In the genomic region with DNA sequence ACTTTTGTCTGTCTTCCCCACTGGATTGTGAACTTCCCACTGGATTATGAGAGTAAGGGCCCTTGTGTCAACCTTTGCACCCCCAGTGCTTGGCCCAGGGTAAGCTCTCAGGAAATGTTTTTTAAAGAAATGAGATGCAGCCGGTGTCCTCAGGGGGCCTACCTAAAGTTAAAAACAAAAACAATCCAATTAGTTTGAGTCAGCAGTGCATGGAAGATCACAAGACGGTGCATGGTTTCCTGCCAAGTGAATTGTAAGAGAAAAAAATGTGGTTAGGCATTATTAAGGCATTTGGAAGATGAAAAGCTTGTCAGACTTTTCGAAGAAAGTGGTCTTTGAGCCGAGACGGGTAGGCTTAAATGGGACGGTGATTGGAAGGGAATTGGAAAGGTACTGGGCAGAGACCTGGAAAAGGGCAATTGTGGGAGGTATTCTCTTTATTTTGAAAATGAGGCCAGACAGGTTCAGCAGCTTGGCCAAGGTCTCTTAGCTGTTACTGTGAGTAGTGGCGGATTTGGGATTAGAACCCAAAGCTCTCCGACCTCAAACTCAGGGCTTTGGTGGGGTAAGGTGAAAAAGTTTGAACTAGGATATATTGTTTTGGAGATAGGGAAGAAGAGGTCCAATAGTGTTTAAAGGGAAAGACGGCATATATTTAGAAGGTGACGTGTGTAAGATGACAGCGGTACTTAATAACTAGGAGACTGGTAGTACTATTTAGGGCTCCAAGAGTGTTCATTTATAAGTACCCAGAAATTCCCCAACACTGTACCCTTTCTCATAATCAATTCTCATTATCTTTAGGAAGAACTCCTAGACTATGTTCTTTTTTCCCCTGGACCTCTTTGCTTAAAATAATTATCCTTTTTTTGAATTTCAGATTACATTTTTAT, we compare ENCODE assay signal across 8 cellular contexts. TPM values are rescaled to one million over a fixed set of nuclear protein-coding genes. Genes with fewer than 3 reads are reported as not detected.
DNase-seq lines count a peak whose midpoint lies in the region; ATAC-seq and TF ChIP-seq lines count a peak whose summit lies in the region.

No MANE protein-coding gene starts in this region.

- H3K4me1 Mint-ChIP-seq in activated B cell treated with CpG ODN at 0.5 μM for 24 hours = peaks cover 60% of the 10 kb centered on the region

- H3K27ac Mint-ChIP-seq in activated B cell treated with CpG ODN at 0.5 μM for 24 hours = peak overlapping the region; percentile 98

- H3K9me3 Mint-ChIP-seq in activated B cell treated with CpG ODN at 0.5 μM for 24 hours = no peaks in the 10 kb centered on the region

- H3K9me3 ChIP-seq in BE2C = no peaks in the 10 kb centered on the region
- H3K9me3 ChIP-seq in muscle layer of duodenum (ENCODE audit: control insufficient read depth in 1 of 2, low read length in 2 of 2) = no peaks in the 10 kb centered on the region

- no peak for DNase-seq in BE2C
- DNase-seq in activated B cell treated with CpG ODN at 0.5 μM for 24 hours = no peak
- no peak for DNase-seq in SW480 (ENCODE audit: low spot score)
- no peak for DNase-seq in OCI-M2 (lab: John Stamatoyannopoulos, UW; ENCODE audit: unreplicated experiment)

- H3K27me3 Mint-ChIP-seq in activated B cell treated with CpG ODN at 0.5 μM for 24 hours = no peaks in the 10 kb centered on the region

- intact Hi-C loops in activated B cell treated with CpG ODN at 0.5 μM for 24 hours (cut with micrococcal nuclease) = loop anchor here (1.0 to 10.0 kb wide), 5 partner anchors 14 to 1710 kb away; partner anchors contain the start of genes GPATCH2, RRP15 and SPATA17

- H3K36me3 Mint-ChIP-seq in activated B cell treated with CpG ODN at 0.5 μM for 24 hours (ENCODE audit: low read depth) = peaks cover 21% of the 10 kb centered on the region

- CTCF ChIA-PET in activated B cell treated with CpG ODN at 0.5 μM for 24 hours (lab: Charles Lee) = interaction anchor here (5.0 kb wide), 1 partner anchor 13 kb away, joined by 37 read pairs; no protein-coding TSS in a partner anchor

- H3K36me3 ChIP-seq in BE2C = no peaks in the 10 kb centered on the region
- H3K36me3 ChIP-seq in muscle layer of duodenum (ENCODE audit: control insufficient read depth in 1 of 2, insufficient read depth in 2 of 2, low read length in 2 of 2) = no peaks in the 10 kb centered on the region

- no peaks in the 10 kb centered on the region for H3K4me1 ChIP-seq in BE2C
- H3K4me1 ChIP-seq in muscle layer of duodenum (ENCODE audit: control insufficient read depth in 1 of 2, insufficient read depth in 2 of 2, low read length in 2 of 2) = peaks cover 7 to 8% of the 10 kb centered on the region in 2 donors

- peak overlapping the region; percentile 98 for H3K4me3 Mint-ChIP-seq in activated B cell treated with CpG ODN at 0.5 μM for 24 hours

- peak overlapping the region; percentile 89 for H3K4me3 ChIP-seq in BE2C (ENCODE audit: low read depth, low read length)
- peak overlapping the region; percentile 75 to 76 for H3K4me3 ChIP-seq in muscle layer of duodenum (ENCODE audit: low read depth in 1 of 2, low read length in 2 of 2)

- ATAC-seq in GM19043 (IDR thresholded peaks at IDR 0.05; ENCODE audit: low read depth, unreplicated experiment) (peak; percentile 30), HG03521 (IDR thresholded peaks at IDR 0.05; ENCODE audit: unreplicated experiment) (peak; percentile 36), activated B cell treated with CpG ODN at 0.5 μM for 24 hours (ENCODE audit: low read depth) (peak; percentile 25), esophagus mucosa (peak; percentile 42)

- POLR2A ChIA-PET in activated B cell treated with CpG ODN at 0.5 μM for 24 hours (lab: Charles Lee) = interaction anchor here (1.0 to 5.1 kb wide), 4 partner anchors 13 to 826 kb away, joined by 3 to 164 read pairs (median 5); no protein-coding TSS in a partner anchor

- H3K27me3 ChIP-seq in BE2C (no peaks in the 10 kb centered on the region), muscle layer of duodenum (ENCODE audit: low read depth, low read length) (no peaks in the 10 kb centered on the region)

- H3K27ac ChIP-seq in muscle layer of duodenum (ENCODE audit: low read length) = peak overlapping the region; percentile 83

- TF ChIP-seq CTCF in BE2C (IDR thresholded peaks at IDR 0.05; ENCODE audit: low read depth, low read length) (no peak), activated B cell treated with CpG ODN at 0.5 μM for 24 hours (IDR thresholded peaks at IDR 0.05) (no peak)

RNA-seq across cellular contexts. Expression of gene LYPLAL1, which starts 1.2 kb away (rescaled TPM):
- polyA plus RNA-seq in BE2C (2012; ENCODE audit: insufficient read depth, insufficient read length, low read depth) = 21.6 TPM
- total RNA-seq in activated B cell treated with CpG ODN at 0.5 μM for 24 hours = 38.0 and 42.3 TPM in 2 replicates
- total RNA-seq in esophagus mucosa = 26.7 TPM
